In the genomic region with DNA sequence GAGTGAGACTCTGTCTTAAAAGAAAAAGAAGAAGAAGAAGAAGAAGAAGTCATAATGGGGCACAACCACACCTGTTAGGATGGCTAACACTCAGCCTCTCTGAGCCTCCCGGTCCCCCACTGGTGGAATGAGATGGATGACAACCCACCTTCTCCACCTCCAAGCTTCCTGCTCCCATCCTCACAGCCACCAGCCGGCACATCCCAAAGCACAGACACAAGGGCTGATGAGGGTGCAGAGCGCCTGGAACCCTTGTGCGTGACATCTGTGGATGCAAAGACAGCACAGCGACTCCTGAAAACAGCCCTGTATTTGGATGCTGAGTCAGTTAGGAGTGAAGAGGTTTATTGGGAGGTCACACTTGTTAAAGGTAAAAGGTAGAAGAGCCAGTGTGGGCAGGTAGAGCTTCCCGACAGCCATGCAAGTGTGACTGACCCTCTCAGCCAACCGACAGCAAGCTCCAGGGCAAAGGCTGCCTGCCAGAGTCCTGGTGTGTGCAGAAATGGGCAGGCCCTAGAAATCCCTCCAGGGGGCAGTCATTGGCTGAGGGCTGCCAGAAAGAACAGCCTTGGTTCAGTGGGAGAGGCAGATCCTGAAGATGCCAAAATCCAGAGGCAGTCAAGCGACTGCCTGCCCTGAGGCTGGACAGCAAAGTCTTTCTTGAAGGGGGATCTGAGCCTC, we compare ENCODE assay signal across 8 cellular contexts. TPM values are rescaled to one million over a fixed set of nuclear protein-coding genes. Genes with fewer than 3 reads are reported as not detected.
DNase-seq lines count a peak whose midpoint lies in the region; ATAC-seq, FAIRE-seq and TF ChIP-seq lines count a peak whose summit lies in the region.

No MANE protein-coding gene starts in this region.

- H3K36me3 ChIP-seq in SJCRH30: no peaks in the 10 kb centered on the region
- H3K36me3 ChIP-seq in heart right ventricle: no peaks in the 10 kb centered on the region

- no peak overlapping the region for H3K4me3 ChIP-seq in HL-60 (replicated peaks; ENCODE audit: insufficient read depth, low read length)
- H3K4me3 ChIP-seq in SJCRH30: no peak overlapping the region
- no peak overlapping the region for H3K4me3 ChIP-seq in heart right ventricle

- intact Hi-C loops in heart right ventricle (cut with DNase I): loop anchor here in 8 of 10 donors (5.0 to 10.0 kb wide), 5 partner anchors 214 to 296 kb away; partner anchors contain the start of gene WFS1 (in 1 of the 8)

- H3K4me1 ChIP-seq in SJCRH30 (no peaks in the 10 kb centered on the region), heart right ventricle (peaks cover 0 to 11% (median 0%) of the 10 kb centered on the region in 9 donors)

- TF ChIP-seq POLR2A in GM12891 (IDR thresholded peaks at IDR 0.05; ENCODE audit: low read depth, low read length): no peak

- no peak for DNase-seq in D721Med (ENCODE audit: insufficient read length, low spot score)
- peak in 1 of 2 experiments; percentile 40 for DNase-seq in HL-60 (ENCODE audit: low read depth in 1 of 2, low spot score in 1 of 2)
- peak; percentile 61 to 71 for DNase-seq in SJCRH30
- peak in 1 of 2 donors; percentile 43 for DNase-seq in heart right ventricle
- no peak for DNase-seq in GM12891 (ENCODE audit: insufficient read length, low spot score)

- H3K27me3 ChIP-seq in HL-60 (ENCODE audit: insufficient read depth, poor library complexity, severe bottlenecking) (no peaks in the 10 kb centered on the region), SJCRH30 (peaks cover 5% of the 10 kb centered on the region; the same call in 1 of the 2 replicates), heart right ventricle (peaks cover 0 to 19% (median 2%) of the 10 kb centered on the region in 7 donors)

- H3K27ac ChIP-seq in HL-60 (replicated peaks) (no peak overlapping the region), SJCRH30 (no peak overlapping the region), heart right ventricle (no peak overlapping the region)

- ATAC-seq in heart right ventricle (peak in 7 of 8 donors; percentile 35 to 80 (median 63)), GM19397 (IDR thresholded peaks at IDR 0.05; ENCODE audit: unreplicated experiment) (no peak), GM21381 (IDR thresholded peaks at IDR 0.05; ENCODE audit: unreplicated experiment) (no peak), GM21717 (IDR thresholded peaks at IDR 0.05; ENCODE audit: unreplicated experiment) (no peak)

- H3K9me3 ChIP-seq in SJCRH30 (replicated peaks) (no peaks in the 10 kb centered on the region), heart right ventricle (peaks cover 0 to 21% (median 8%) of the 10 kb centered on the region in 11 donors)

- TF ChIP-seq CTCF in D721Med (IDR thresholded peaks at IDR 0.05; ENCODE audit: insufficient read depth, missing control alignments): peak; percentile 47
- TF ChIP-seq CTCF in HL-60 (IDR thresholded peaks at IDR 0.05; ENCODE audit: insufficient read depth, low read length): peak; percentile 5
- TF ChIP-seq CTCF in heart right ventricle (IDR thresholded peaks at IDR 0.05): peak in 7 of 9 donors; percentile 28 to 51 (median 37)

- FAIRE-seq in D721Med (lab: Jason Lieb, UNC): no peak
- FAIRE-seq in GM12891 (lab: Jason Lieb, UNC): no peak

- WGBS in heart right ventricle, 2 donors: 64 to 67% methylated on average over 8 of the region's 8 CpGs

TF ChIP-seq in GM12891, 5 proteins besides CTCF, POLR2A, EP300 and RAD21:
- TF ChIP-seq PAX5 (IDR thresholded peaks at IDR 0.05; ENCODE audit: insufficient read depth, low read length, severe bottlenecking) (no peak), POU2F2 (IDR thresholded peaks at IDR 0.05; ENCODE audit: low read depth, low read length) (no peak), TAF1 (IDR thresholded peaks at IDR 0.05; ENCODE audit: low read depth, low read length) (no peak), SPI1 (IDR thresholded peaks at IDR 0.05; ENCODE audit: low read depth, low read length) (no peak), POLR2AphosphoS5 (IDR thresholded peaks at IDR 0.05; ENCODE audit: low read depth, low read length) (no peak)

RNA-seq across cellular contexts. Expression of gene MAN2B2, which starts 26.6 kb away (rescaled TPM):
- 8.9 and 9.1 TPM in 2 replicates for total RNA-seq in SJCRH30 (2014; rRNA removed; shearing (Covaris generic))
- 10 to 100 TPM; 14.6 to 27.1 (median 18.6) TPM for total RNA-seq in heart right ventricle
- 10 to 100 TPM in 1 of 2 donors, 1 to 10 TPM in 1; 6.0 to 10.6 TPM for polyA plus RNA-seq in heart right ventricle
- polyA plus RNA-seq in GM12891 (2012; ENCODE audit: low read depth, missing spikeins): 8.2 TPM

Comparison
In these comparisons a context has a peak if more than half of its experiments do, and no peak if none do; other contexts are left out.
1. DNase-seq: peak in SJCRH30 (2 of 2); none in D721Med (single experiment) and GM12891 (single experiment).
2. ATAC-seq: peak in heart right ventricle (7 of 8); none in GM19397 (single experiment), GM21381 (single experiment) and GM21717 (single experiment).
3. Peak in every context shown above with its lines, with median percentiles within 50 percentile points of each other: CTCF ChIP-seq.